In genomic region chr3:152997526-152997925, GRCh38 we compare ENCODE assay signal across 20 cellular contexts.
DNase-seq lines count a peak whose midpoint lies in the region; ATAC-seq and TF ChIP-seq lines count a peak whose summit lies in the region.
"Had no signal": no experiment of that assay in that cellular context is flagged by ENCODE, and none has a peak within 500 bp of the region (broad histone marks: within the 10 kb centered on the region; RNA-seq: fewer than 3 reads in every experiment).

No MANE protein-coding gene starts in this region.

- H3K36me3 Mint-ChIP-seq in dendritic cell treated with granulocyte-macrophage colony-stimulating factor and Interleukin-4, amounts not matched to agents 40 ng/mL and 50 ng/mL, for 4 days (ENCODE audit: low read depth): no peaks in the 10 kb centered on the region
- H3K36me3 Mint-ChIP-seq: CD14-positive monocyte; CD4-positive, alpha-beta memory T cell; CD4-positive, CD25-positive, alpha-beta regulatory T cell; CD8-positive, alpha-beta memory T cell had no signal

- H3K27me3 Mint-ChIP-seq in dendritic cell treated with granulocyte-macrophage colony-stimulating factor and Interleukin-4, amounts not matched to agents 40 ng/mL and 50 ng/mL, for 4 days: no peaks in the 10 kb centered on the region

- DNase-seq in RPMI7951 (ENCODE audit: low read depth) (peak; percentile 22), foreskin melanocyte (peak; percentile 86), ascending aorta (ENCODE audit: low spot score in 2 of 2) (no peak)
- no peak for DNase-seq in activated CD4-positive, alpha-beta T cell treated with anti-CD3 and anti-CD28 coated beads for 4 hours
- no peak for DNase-seq in activated CD4-positive, alpha-beta T cell treated with anti-CD3 and anti-CD28 coated beads, Interleukin-2, amount 50 U/mL, for 4 hours
- DNase-seq: 8988T; ACHN; BE2C; C1 segment of cervical spinal cord; Caco-2; Calu3; CD4-positive, alpha-beta memory T cell; CD4-positive, CD25-positive, alpha-beta regulatory T cell; CD8-positive, alpha-beta memory T cell; DMS79 treated with DMSO at 0.1 percent for 48 hours; GF-D8 had no signal

- intact Hi-C loops in dendritic cell treated with granulocyte-macrophage colony-stimulating factor and Interleukin-4, amounts not matched to agents 40 ng/mL and 50 ng/mL, for 4 days (cut with micrococcal nuclease): no loop called here
- intact Hi-C loops in ascending aorta (cut with DNase I): no loop called here

- H3K4me3 ChIP-seq in ascending aorta: no peak overlapping the region
- H3K4me3 ChIP-seq: BLaER1 had no signal

- H3K4me1 ChIP-seq in ascending aorta: no peaks in the 10 kb centered on the region
- H3K4me1 ChIP-seq: BE2C, BLaER1, Caco-2 had no signal

- H3K9me3 Mint-ChIP-seq in dendritic cell treated with granulocyte-macrophage colony-stimulating factor and Interleukin-4, amounts not matched to agents 40 ng/mL and 50 ng/mL, for 4 days: peaks cover 8% of the 10 kb centered on the region
- H3K9me3 Mint-ChIP-seq: CD4-positive, alpha-beta memory T cell had no signal

- H3K9me3 ChIP-seq in ascending aorta: no peaks in the 10 kb centered on the region
- H3K9me3 ChIP-seq: BE2C, BLaER1, Caco-2 had no signal

- TF ChIP-seq CTCF in ascending aorta (IDR thresholded peaks at IDR 0.05): no peak

- H3K27ac ChIP-seq in ascending aorta: no peak overlapping the region
- H3K27ac ChIP-seq: BLaER1 had no signal

- ATAC-seq in GM19455 (IDR thresholded peaks at IDR 0.05; ENCODE audit: unreplicated experiment): no peak

- H3K27ac Mint-ChIP-seq in dendritic cell treated with granulocyte-macrophage colony-stimulating factor and Interleukin-4, amounts not matched to agents 40 ng/mL and 50 ng/mL, for 4 days: peak overlapping the region; percentile 37
- H3K27ac Mint-ChIP-seq: CD14-positive monocyte; CD4-positive, alpha-beta memory T cell; CD4-positive, CD25-positive, alpha-beta regulatory T cell; CD8-positive, alpha-beta memory T cell had no signal

- no peaks in the 10 kb centered on the region for H3K27me3 ChIP-seq in ascending aorta
- H3K27me3 ChIP-seq: BE2C, BLaER1 had no signal

- H3K4me1 Mint-ChIP-seq in dendritic cell treated with granulocyte-macrophage colony-stimulating factor and Interleukin-4, amounts not matched to agents 40 ng/mL and 50 ng/mL, for 4 days (ENCODE audit: low read depth): peaks cover 8% of the 10 kb centered on the region
- H3K4me1 Mint-ChIP-seq: CD14-positive monocyte; CD4-positive, CD25-positive, alpha-beta regulatory T cell had no signal

- no peak overlapping the region for H3K4me3 Mint-ChIP-seq in dendritic cell treated with granulocyte-macrophage colony-stimulating factor and Interleukin-4, amounts not matched to agents 40 ng/mL and 50 ng/mL, for 4 days
- H3K4me3 Mint-ChIP-seq: CD14-positive monocyte; CD4-positive, alpha-beta memory T cell; CD4-positive, CD25-positive, alpha-beta regulatory T cell; CD8-positive, alpha-beta memory T cell had no signal

- H3K36me3 ChIP-seq in ascending aorta: no peaks in the 10 kb centered on the region
- H3K36me3 ChIP-seq: BE2C, BLaER1 had no signal

Comparison
In these comparisons a context has a peak if more than half of its experiments do, and no peak if none do; other contexts are left out.
1. DNase-seq: peak in RPMI7951 (single experiment) and foreskin melanocyte (single experiment); none in activated CD4-positive, alpha-beta T cell treated with anti-CD3 and anti-CD28 coated beads for 4 hours (0 of 2), ascending aorta (0 of 2) and activated CD4-positive, alpha-beta T cell treated with anti-CD3 and anti-CD28 coated beads, Interleukin-2, amount 50 U/mL, for 4 hours (0 of 2).